ENCODE assay signal across 8 cellular contexts in the genomic region with DNA sequence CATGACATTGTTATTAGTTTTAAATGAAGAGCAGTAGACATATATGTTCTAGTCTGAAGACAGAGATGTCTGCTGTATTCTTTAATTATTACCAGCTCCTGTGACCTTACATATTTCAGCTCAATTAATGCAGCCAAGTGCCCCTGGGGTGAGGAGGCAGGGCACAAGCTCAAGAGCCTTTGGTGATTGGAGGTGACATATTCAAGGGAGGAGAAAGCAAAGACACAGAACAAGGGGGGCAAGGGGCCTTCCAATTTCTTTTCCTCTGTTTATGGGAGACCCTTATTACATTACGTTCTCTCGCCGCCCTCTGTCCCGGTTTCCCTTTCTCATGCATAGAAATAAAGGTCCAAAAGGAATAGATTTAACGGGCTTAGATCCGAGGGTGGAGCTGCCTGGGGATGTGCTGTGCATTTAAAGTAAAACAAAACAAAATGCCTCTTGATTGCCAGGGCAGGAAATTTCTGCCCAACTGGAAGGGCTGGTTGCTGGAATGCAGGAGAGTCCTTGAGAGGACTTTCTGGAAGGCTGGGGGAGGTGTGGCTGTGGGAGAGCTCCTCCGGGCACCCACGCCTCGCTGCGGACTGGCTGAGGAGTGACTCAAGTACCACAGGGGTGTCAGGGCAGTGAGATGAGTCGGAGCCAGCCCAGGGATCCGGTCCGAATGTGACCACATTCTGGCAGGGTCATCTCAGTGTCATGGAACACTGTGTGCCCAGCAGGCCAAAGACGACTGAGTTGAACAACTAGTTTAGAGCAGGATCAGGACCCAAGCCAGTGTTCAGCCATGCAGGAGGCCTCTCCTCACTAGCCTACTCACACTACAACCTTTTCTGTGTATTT. TPM values are rescaled to one million over a fixed set of nuclear protein-coding genes. Genes with fewer than 3 reads are reported as not detected.
DNase-seq lines count a peak whose midpoint lies in the region; FAIRE-seq and TF ChIP-seq lines count a peak whose summit lies in the region.
"Had no signal": no experiment of that assay in that cellular context is flagged by ENCODE, and none has a peak within 500 bp of the region (broad histone marks: within the 10 kb centered on the region; RNA-seq: fewer than 3 reads in every experiment).

No MANE protein-coding gene starts in this region.

- H3K36me3 ChIP-seq in tibial artery, result no peaks in the 10 kb centered on the region

- no peaks in the 10 kb centered on the region for H3K27me3 ChIP-seq in tibial artery

- CTCF ChIA-PET in MCF 10A (lab: Yijun Ruan, JAX), result interaction anchor here (0.6 to 5.8 kb wide), 23 partner anchors 8 to 150 kb away, joined by 3 to 65 read pairs (median 4); no protein-coding TSS in a partner anchor

- peak overlapping the region; percentile 76 for H3K27ac Mint-ChIP-seq in MCF 10A (ENCODE audit: low read depth, unreplicated experiment)
- H3K27ac Mint-ChIP-seq: activated B cell treated with CpG ODN at 0.5 μM for 24 hours had no signal

- peaks cover 41% of the 10 kb centered on the region for H3K4me1 Mint-ChIP-seq in MCF 10A (ENCODE audit: insufficient read depth, unreplicated experiment)
- H3K4me1 Mint-ChIP-seq: activated B cell treated with CpG ODN at 0.5 μM for 24 hours had no signal

- DNase-seq in HPDE6-E6E7 (ENCODE audit: extremely low spot score), result peak; percentile 95
- peak; percentile 94 for DNase-seq in MCF 10A (ENCODE audit: unreplicated experiment)
- DNase-seq in kidney tubule cell (ENCODE audit: low spot score), result peak; percentile 98
- DNase-seq in tibial artery, result peak; percentile 80 to 88
- DNase-seq in NCI-H69 (lab: John Stamatoyannopoulos, UW), result no peak
- no peak for DNase-seq in SKM-1 treated with dmso at 0.1 percent for 144 hours (lab: John Stamatoyannopoulos, UW; ENCODE audit: unreplicated experiment)
- DNase-seq in GM12892 (ENCODE audit: insufficient read length), result no peak
- DNase-seq: activated B cell treated with CpG ODN at 0.5 μM for 24 hours had no signal

- intact Hi-C loops in MCF 10A (cut with micrococcal nuclease), result loop anchor here (1.0 to 5.0 kb wide), 3 partner anchors 37 to 61 kb away; a partner anchor contains a TSS
- intact Hi-C loops in tibial artery (cut with DNase I; ENCODE audit: low total_unique reads), result no loop called here

- TF ChIP-seq POLR2A in GM12892 (IDR thresholded peaks at IDR 0.05; ENCODE audit: low read depth, low read length), result no peak

- no peak overlapping the region for H3K4me3 ChIP-seq in tibial artery

- H3K4me3 Mint-ChIP-seq in MCF 10A (ENCODE audit: unreplicated experiment), result peak overlapping the region; percentile 67
- H3K4me3 Mint-ChIP-seq: activated B cell treated with CpG ODN at 0.5 μM for 24 hours had no signal

- no peaks in the 10 kb centered on the region for H3K36me3 Mint-ChIP-seq in MCF 10A (ENCODE audit: insufficient read depth, unreplicated experiment)

- BruUV-seq in MCF 10A (replicated peaks; lab: Mats Ljungman, UMichigan), result no TSS peak

- peaks cover 0 to 10% (median 1%) of the 10 kb centered on the region in 4 donors for H3K4me1 ChIP-seq in tibial artery

- POLR2A ChIA-PET in MCF 10A (lab: Yijun Ruan, JAX), result interaction anchor here (0.7 to 6.6 kb wide), 25 partner anchors 9 to 245 kb away, joined by 3 to 117 read pairs (median 5); a partner anchor contains a TSS

- FAIRE-seq in GM12892 (lab: Jason Lieb, UNC), result no peak

- H3K9me3 ChIP-seq in tibial artery, result no peaks in the 10 kb centered on the region

- TF ChIP-seq CTCF in MCF 10A (IDR thresholded peaks at IDR 0.05; ENCODE audit: unreplicated experiment), result peak; percentile 19
- no peak for TF ChIP-seq CTCF in tibial artery (IDR thresholded peaks at IDR 0.05)

- peak overlapping the region; percentile 49 to 54 for H3K27ac ChIP-seq in tibial artery

- H3K9me3 Mint-ChIP-seq in MCF 10A (ENCODE audit: unreplicated experiment), result no peaks in the 10 kb centered on the region
- H3K9me3 Mint-ChIP-seq: activated B cell treated with CpG ODN at 0.5 μM for 24 hours had no signal

- H3K27me3 Mint-ChIP-seq in MCF 10A (ENCODE audit: insufficient read depth, unreplicated experiment), result no peaks in the 10 kb centered on the region

RNA-seq across cellular contexts. Expression of a gene that starts 32.1 kb away (rescaled TPM):
- total RNA-seq in MCF 10A (2022), result not detected in 2 replicates
- not detected for polyA plus RNA-seq in GM12892 (2012; ENCODE audit: missing spikeins)
- total RNA-seq: activated B cell treated with CpG ODN at 0.5 μM for 24 hours had no signal

Comparison
In these comparisons a context has a peak if more than half of its experiments do, and no peak if none do; other contexts are left out.
1. DNase-seq: peak in HPDE6-E6E7 (single experiment), MCF 10A (single experiment), kidney tubule cell (single experiment) and tibial artery (2 of 2); none in NCI-H69 (single experiment), SKM-1 treated with dmso at 0.1 percent for 144 hours (single experiment) and GM12892 (single experiment).